23 cellular contexts compared by ENCODE assay signal in genomic region chr5:96857454-96857853, GRCh38. TPM values are rescaled to one million over a fixed set of nuclear protein-coding genes. Genes with fewer than 3 reads are reported as not detected.
"Had no signal": no experiment of that assay in that cellular context is flagged by ENCODE, and none has a peak within 500 bp of the region (broad histone marks: within the 10 kb centered on the region; RNA-seq: fewer than 3 reads in every experiment).

No MANE protein-coding gene starts in this region.

- H3K4me3 Mint-ChIP-seq: naive thymus-derived CD4-positive, alpha-beta T cell; stimulated activated naive B cell treated with anti-CD40 and anti-IgM and Interleukin-4, amounts not matched to agents 10 μg/mL and 1 μg/mL and 100 μg/mL, for 72 hours; stimulated activated naive CD8-positive, alpha-beta T cell treated with anti-CD3 and anti-CD28 coated beads, Interleukin-15, amount 100 ng/mL, for 72 hours had no signal

- DNase-seq: colonic mucosa; effector CD4-positive, alpha-beta T cell; gastrocnemius medialis; heart right ventricle; hypothalamus; kidney glomerular epithelial cell; naive thymus-derived CD4-positive, alpha-beta T cell; psoas muscle; retina; spleen; stimulated activated CD4-positive, alpha-beta T cell treated with anti-CD3 and anti-CD28 coated beads, Interleukin-15, amount 100 ng/mL, for 24 hours; stimulated activated CD4-positive, alpha-beta T cell treated with anti-CD3 and anti-CD28 coated beads, Interleukin-1b, Interleukin-23, amount 100 ng/mL, for 48 hours; stimulated activated CD4-positive, alpha-beta T cell treated with anti-CD3 and anti-CD28 coated beads, Interleukin-4, amount 100 ng/mL, for 24 hours; stimulated activated naive B cell treated with anti-CD40 and anti-IgM and Interleukin-4, amounts not matched to agents 10 μg/mL and 1 μg/mL and 100 μg/mL, for 72 hours; stimulated activated naive CD8-positive, alpha-beta T cell treated with anti-CD3 and anti-CD28 coated beads, Interleukin-15, amount 100 ng/mL, for 72 hours; substantia nigra; trophoblast cell had no signal

- H3K4me3 ChIP-seq: colonic mucosa, esophagus muscularis mucosa, gastrocnemius medialis, heart right ventricle, psoas muscle, spleen had no signal

- H3K36me3 ChIP-seq: colonic mucosa, esophagus muscularis mucosa, gastrocnemius medialis, heart right ventricle, neutrophil, spleen had no signal

- H3K27ac ChIP-seq: colonic mucosa, esophagus muscularis mucosa, gastrocnemius medialis, heart right ventricle, neutrophil, psoas muscle, spleen had no signal

- H3K27ac Mint-ChIP-seq: stimulated activated naive B cell treated with anti-CD40 and anti-IgM and Interleukin-4, amounts not matched to agents 10 μg/mL and 1 μg/mL and 100 μg/mL, for 72 hours; stimulated activated naive CD8-positive, alpha-beta T cell treated with anti-CD3 and anti-CD28 coated beads, Interleukin-15, amount 100 ng/mL, for 72 hours had no signal

- H3K4me1 Mint-ChIP-seq: naive thymus-derived CD4-positive, alpha-beta T cell had no signal

- H3K27me3 Mint-ChIP-seq: stimulated activated naive B cell treated with anti-CD40 and anti-IgM and Interleukin-4, amounts not matched to agents 10 μg/mL and 1 μg/mL and 100 μg/mL, for 72 hours; stimulated activated naive CD8-positive, alpha-beta T cell treated with anti-CD3 and anti-CD28 coated beads, Interleukin-15, amount 100 ng/mL, for 72 hours had no signal

- H3K36me3 Mint-ChIP-seq: naive thymus-derived CD4-positive, alpha-beta T cell; stimulated activated naive B cell treated with anti-CD40 and anti-IgM and Interleukin-4, amounts not matched to agents 10 μg/mL and 1 μg/mL and 100 μg/mL, for 72 hours had no signal

- H3K9me3 ChIP-seq: colonic mucosa, esophagus muscularis mucosa, gastrocnemius medialis, heart right ventricle, neutrophil, psoas muscle, spleen had no signal

- FAIRE-seq: islet of Langerhans, urothelium cell line had no signal

- ATAC-seq: gastrocnemius medialis; heart right ventricle; psoas muscle; sciatic nerve; stimulated activated naive B cell treated with anti-CD40 and anti-IgM and Interleukin-4, amounts not matched to agents 10 μg/mL and 1 μg/mL and 100 μg/mL, for 72 hours; stimulated activated naive CD8-positive, alpha-beta T cell treated with anti-CD3 and anti-CD28 coated beads, Interleukin-15, amount 100 ng/mL, for 72 hours had no signal

- H3K9me3 Mint-ChIP-seq: naive thymus-derived CD4-positive, alpha-beta T cell; stimulated activated naive B cell treated with anti-CD40 and anti-IgM and Interleukin-4, amounts not matched to agents 10 μg/mL and 1 μg/mL and 100 μg/mL, for 72 hours; stimulated activated naive CD8-positive, alpha-beta T cell treated with anti-CD3 and anti-CD28 coated beads, Interleukin-15, amount 100 ng/mL, for 72 hours had no signal

- H3K27me3 ChIP-seq: colonic mucosa, esophagus muscularis mucosa, gastrocnemius medialis, heart right ventricle, neutrophil, spleen had no signal

- H3K4me1 ChIP-seq: colonic mucosa had no signal

RNA-seq across cellular contexts. Expression of gene ERAP2, which starts 18.8 kb away (rescaled TPM):
- polyA plus RNA-seq: neural cell had no signal
